1 cellular context compared by ENCODE assay signal in genomic region chr17:72591500-72592241, GRCh38.
TF ChIP-seq lines count a peak whose summit lies in the region.

No MANE protein-coding gene starts in this region.

TF ChIP-seq in H1, 55 proteins besides CTCF, POLR2A, EP300 and RAD21 (continued from another document):
- TF ChIP-seq TAF1 (IDR thresholded peaks at IDR 0.05; ENCODE audit: low read depth, low read length) = no peak
